Comparison of ENCODE assay signal across 13 cellular contexts in genomic region chr6:27562027-27562410, GRCh38.
DNase-seq lines count a peak whose midpoint lies in the region; TF ChIP-seq lines count a peak whose summit lies in the region.
"Had no signal": no experiment of that assay in that cellular context is flagged by ENCODE, and none has a peak within 500 bp of the region (broad histone marks: within the 10 kb centered on the region; RNA-seq: fewer than 3 reads in every experiment).

No MANE protein-coding gene starts in this region.

- H3K9me3 ChIP-seq in ectodermal cell (ENCODE audit: control insufficient read depth, low read length) (no peaks in the 10 kb centered on the region), mesodermal cell (ENCODE audit: control insufficient read depth, low read length) (no peaks in the 10 kb centered on the region), right atrium auricular region (no peaks in the 10 kb centered on the region)
- H3K9me3 ChIP-seq: prostate gland, uterus had no signal

- no peaks in the 10 kb centered on the region for H3K36me3 ChIP-seq in ectodermal cell (ENCODE audit: control insufficient read depth, insufficient read depth, low read length)
- H3K36me3 ChIP-seq in mesodermal cell (ENCODE audit: control insufficient read depth, insufficient read depth, low read length), result no peaks in the 10 kb centered on the region
- H3K36me3 ChIP-seq in right atrium auricular region, result no peaks in the 10 kb centered on the region
- H3K36me3 ChIP-seq: cardiac muscle cell, prostate gland, uterus had no signal

- WGBS in ectodermal cell, 2 experiments, result 14 to 21% methylated on average over 9 to 11 of the region's 11 CpGs
- whole genome bisulfite sequencing in mesodermal cell (ENCODE audit: insufficient coverage in 2 of 2), 2 experiments, result 4 to 27% methylated on average over 4 to 5 of the region's 11 CpGs

- H3K4me3 ChIP-seq in GM12865 (ENCODE audit: low read depth, low read length) (peak overlapping the region; percentile 14), ectodermal cell (ENCODE audit: insufficient read depth, low read depth, low read length) (peak overlapping the region; percentile 7), mesodermal cell (ENCODE audit: extremely low read depth, insufficient read depth, low read length, poor library complexity, severe bottlenecking) (peak overlapping the region; percentile 11), right atrium auricular region (no peak overlapping the region)
- H3K4me3 ChIP-seq: cardiac muscle cell, prostate gland, uterus had no signal

- peaks cover 99% of the 10 kb centered on the region for H3K27me3 ChIP-seq in ectodermal cell (ENCODE audit: control insufficient read depth, insufficient read depth, low read length, poor library complexity, severe bottlenecking)
- peaks cover 3 to 13% of the 10 kb centered on the region in 2 donors for H3K27me3 ChIP-seq in right atrium auricular region

- DNase-seq in GM12865 (ENCODE audit: low read depth), result peak; percentile 66
- peak; percentile 40 for DNase-seq in M059J (ENCODE audit: low read depth)
- no peak for DNase-seq in right atrium auricular region (ENCODE audit: low spot score)
- DNase-seq in GM19238 (ENCODE audit: insufficient read length, low spot score), result no peak
- DNase-seq in NCI-H446 treated with DMSO at 0.1 percent for 48 hours (lab: John Stamatoyannopoulos, UW), result no peak
- DNase-seq: natural killer cell; NCI-H2029; stimulated activated CD8-positive, alpha-beta memory T cell treated with anti-CD3 and anti-CD28 coated beads, Interleukin-4, amount 100 ng/mL, for 48 hours; uterus had no signal

- TF ChIP-seq CTCF in GM12865 (IDR thresholded peaks at IDR 0.05; ENCODE audit: insufficient read depth, low read depth, low read length, missing control alignments) (no peak), right atrium auricular region (IDR thresholded peaks at IDR 0.05) (no peak)

- H3K4me1 ChIP-seq in ectodermal cell (ENCODE audit: control insufficient read depth, insufficient read depth, low read length) (no peaks in the 10 kb centered on the region), mesodermal cell (ENCODE audit: control insufficient read depth, insufficient read depth, low read length, poor library complexity, severe bottlenecking) (peaks cover 3% of the 10 kb centered on the region), right atrium auricular region (no peaks in the 10 kb centered on the region)
- H3K4me1 ChIP-seq: prostate gland, uterus had no signal

- no peak overlapping the region for H3K27ac ChIP-seq in ectodermal cell (ENCODE audit: insufficient read depth, low read depth, low read length, poor library complexity, severe bottlenecking)
- no peak overlapping the region for H3K27ac ChIP-seq in mesodermal cell (ENCODE audit: low read depth, low read length, severe bottlenecking)
- H3K27ac ChIP-seq in right atrium auricular region, result no peak overlapping the region
- H3K27ac ChIP-seq: cardiac muscle cell, prostate gland, uterus had no signal

Comparison
In these comparisons a context has a peak if more than half of its experiments do, and no peak if none do; other contexts are left out.
1. DNase-seq: peak in GM12865 (single experiment) and M059J (single experiment); none in right atrium auricular region (single experiment), GM19238 (single experiment) and NCI-H446 treated with DMSO at 0.1 percent for 48 hours (single experiment).
2. H3K4me3 ChIP-seq: peak in GM12865 (single experiment), ectodermal cell (single experiment) and mesodermal cell (single experiment); none in right atrium auricular region (0 of 2).